19 cellular contexts compared by ENCODE assay signal in genomic region chr2:234745347-234745746, GRCh38.
A peak's percentile ranks its signal among the peaks of the same experiment; 100 is the strongest.
DNase-seq lines count a peak whose midpoint lies in the region; FAIRE-seq and TF ChIP-seq lines count a peak whose summit lies in the region.
"Had no signal": no experiment of that assay in that cellular context is flagged by ENCODE, and none has a peak within 500 bp of the region (broad histone marks: within the 10 kb centered on the region; RNA-seq: fewer than 3 reads in every experiment).

No MANE protein-coding gene starts in this region.

- H3K9ac ChIP-seq in endothelial cell of umbilical vein (replicated peaks; ENCODE audit: extremely low read depth, insufficient read depth, low read length), result no peak overlapping the region

- peak; percentile 40 for FAIRE-seq in endothelial cell of umbilical vein (lab: Jason Lieb, UNC)
- FAIRE-seq: GM18507 had no signal

- no peak overlapping the region for H3K4me3 ChIP-seq in GM12865 (ENCODE audit: low read depth, low read length)
- H3K4me3 ChIP-seq in LNCaP clone FGC (ENCODE audit: low read depth, low read length), result no peak overlapping the region
- no peak overlapping the region for H3K4me3 ChIP-seq in endothelial cell of umbilical vein (replicated peaks in 1 of 3; ENCODE audit: insufficient read depth in 1 of 3, low read depth in 1 of 3, low read length in 3 of 3)

- no peak for TF ChIP-seq POLR2A in endothelial cell of umbilical vein (IDR thresholded peaks at IDR 0.05; ENCODE audit: low read depth, low read length)

- dilution Hi-C loops in endothelial cell of umbilical vein (cut with MboI; ENCODE audit: extremely low pct_ligation_motif_present, low sequenced_read_pairs), result no loop called here

- no peak overlapping the region for H3K27ac ChIP-seq in endothelial cell of umbilical vein (ENCODE audit: insufficient read depth, low read depth, low read length)

- no peaks in the 10 kb centered on the region for H3K9me1 ChIP-seq in endothelial cell of umbilical vein (replicated peaks; ENCODE audit: control insufficient read depth, extremely low read depth, insufficient read depth, low read length)

- H3K9me3 Mint-ChIP-seq in neural crest cell, result peaks cover 18% of the 10 kb centered on the region
- H3K9me3 Mint-ChIP-seq: activated CD4-positive, alpha-beta T cell treated with anti-CD3 and anti-CD28 coated beads, Interleukin-2, amount 10 ng/mL, durations not matched to agents 7 days and 5 days; activated T-cell treated with anti-CD3 and anti-CD28 coated beads, Interleukin-2, amount 50 U/mL, for 4 hours; stimulated activated naive CD8-positive, alpha-beta T cell treated with anti-CD3 and anti-CD28 coated beads, Interleukin-15, Interleukin-2, amounts not matched to agents 100 ng/mL and 50 ng/mL, for 24 hours had no signal

- H3K9me3 ChIP-seq in endothelial cell of umbilical vein (replicated peaks; ENCODE audit: control insufficient read depth, insufficient read depth, low read length), result no peaks in the 10 kb centered on the region

- DNase-seq in GM12865 (ENCODE audit: low read depth) (no peak), LNCaP clone FGC (ENCODE audit: low read depth) (no peak), endothelial cell of umbilical vein (ENCODE audit: low read depth, low spot score) (no peak), neural crest cell (ENCODE audit: low read depth, low spot score) (no peak), NCI-H1092 (lab: John Stamatoyannopoulos, UW) (no peak), DMS79 treated with DMSO at 0.1 percent for 48 hours (lab: John Stamatoyannopoulos, UW) (no peak), HPDE6-E6E7 (ENCODE audit: extremely low spot score) (no peak)
- DNase-seq: activated CD4-positive, alpha-beta T cell treated with anti-CD3 and anti-CD28 coated beads, Interleukin-2, amount 10 ng/mL, durations not matched to agents 7 days and 5 days; activated naive CD8-positive, alpha-beta T cell treated with anti-CD3 and anti-CD28 coated beads, Interleukin-2, amount 10 ng/mL, durations not matched to agents 7 days and 5 days; activated T-cell treated with anti-CD3 and anti-CD28 coated beads, Interleukin-2, amount 50 U/mL, for 4 hours; CD4-positive, CD25-positive, alpha-beta regulatory T cell; erythroblast; GDM1; left colon; NCI-H2107; NCI-H774; posterior cingulate gyrus had no signal

- H4K20me1 ChIP-seq in endothelial cell of umbilical vein (replicated peaks; ENCODE audit: control insufficient read depth, extremely low read depth, insufficient read depth, low read length), result no peaks in the 10 kb centered on the region

- no peaks in the 10 kb centered on the region for H3K4me1 ChIP-seq in endothelial cell of umbilical vein (ENCODE audit: control insufficient read depth, extremely low read depth, insufficient read depth, low read length)

- peaks cover 9% of the 10 kb centered on the region for H3K36me3 Mint-ChIP-seq in neural crest cell (ENCODE audit: low read depth)
- H3K36me3 Mint-ChIP-seq: activated naive CD8-positive, alpha-beta T cell treated with anti-CD3 and anti-CD28 coated beads, Interleukin-2, amount 10 ng/mL, durations not matched to agents 7 days and 5 days; CD4-positive, CD25-positive, alpha-beta regulatory T cell had no signal

- no peaks in the 10 kb centered on the region for H3K36me3 ChIP-seq in endothelial cell of umbilical vein (ENCODE audit: control insufficient read depth in 2 of 2, extremely low read depth in 1 of 2, insufficient read depth in 2 of 2, low read length in 2 of 2)

- H3K27ac Mint-ChIP-seq in neural crest cell (ENCODE audit: unreplicated experiment), result no peak overlapping the region
- H3K27ac Mint-ChIP-seq: activated CD4-positive, alpha-beta T cell treated with anti-CD3 and anti-CD28 coated beads, Interleukin-2, amount 10 ng/mL, durations not matched to agents 7 days and 5 days; activated naive CD8-positive, alpha-beta T cell treated with anti-CD3 and anti-CD28 coated beads, Interleukin-2, amount 10 ng/mL, durations not matched to agents 7 days and 5 days; CD4-positive, CD25-positive, alpha-beta regulatory T cell; stimulated activated naive CD8-positive, alpha-beta T cell treated with anti-CD3 and anti-CD28 coated beads, Interleukin-15, Interleukin-2, amounts not matched to agents 100 ng/mL and 50 ng/mL, for 24 hours had no signal

- H2AFZ ChIP-seq in endothelial cell of umbilical vein (ENCODE audit: low read depth, low read length), result no peak overlapping the region

- intact Hi-C loops in endothelial cell of umbilical vein (cut with micrococcal nuclease), result loop anchor here (10.0 kb wide), 1 partner anchor 191 kb away; no protein-coding TSS in a partner anchor

- peaks cover 0 to 8% of the 10 kb centered on the region in 2 experiments for H3K27me3 ChIP-seq in endothelial cell of umbilical vein (ENCODE audit: control insufficient read depth in 2 of 2, insufficient read depth in 2 of 2, low read length in 2 of 2)

- no peaks in the 10 kb centered on the region for H3K79me2 ChIP-seq in endothelial cell of umbilical vein (ENCODE audit: control insufficient read depth, insufficient read depth, low read length)

- H3K4me3 Mint-ChIP-seq in neural crest cell, result no peak overlapping the region
- H3K4me3 Mint-ChIP-seq: activated CD4-positive, alpha-beta T cell treated with anti-CD3 and anti-CD28 coated beads, Interleukin-2, amount 10 ng/mL, durations not matched to agents 7 days and 5 days; activated naive CD8-positive, alpha-beta T cell treated with anti-CD3 and anti-CD28 coated beads, Interleukin-2, amount 10 ng/mL, durations not matched to agents 7 days and 5 days; activated T-cell treated with anti-CD3 and anti-CD28 coated beads, Interleukin-2, amount 50 U/mL, for 4 hours; CD4-positive, CD25-positive, alpha-beta regulatory T cell; stimulated activated naive CD8-positive, alpha-beta T cell treated with anti-CD3 and anti-CD28 coated beads, Interleukin-15, Interleukin-2, amounts not matched to agents 100 ng/mL and 50 ng/mL, for 24 hours had no signal

- POLR2A ChIA-PET in endothelial cell of umbilical vein (lab: Charles Lee), result no interaction called here

- H3K4me1 Mint-ChIP-seq in neural crest cell, result peaks cover 6% of the 10 kb centered on the region
- H3K4me1 Mint-ChIP-seq: activated CD4-positive, alpha-beta T cell treated with anti-CD3 and anti-CD28 coated beads, Interleukin-2, amount 10 ng/mL, durations not matched to agents 7 days and 5 days; activated naive CD8-positive, alpha-beta T cell treated with anti-CD3 and anti-CD28 coated beads, Interleukin-2, amount 10 ng/mL, durations not matched to agents 7 days and 5 days; CD4-positive, CD25-positive, alpha-beta regulatory T cell had no signal

- no peak overlapping the region for H3K4me2 ChIP-seq in endothelial cell of umbilical vein (ENCODE audit: insufficient read depth, low read length)

- no TSS peak for BruUV-seq in endothelial cell of umbilical vein (replicated peaks; lab: Mats Ljungman, UMichigan)

- TF ChIP-seq CTCF in GM12865 (IDR thresholded peaks at IDR 0.05; ENCODE audit: insufficient read depth, low read depth, low read length, missing control alignments) (peak; percentile 17), LNCaP clone FGC (IDR thresholded peaks at IDR 0.05; ENCODE audit: control insufficient read depth, extremely low read depth, insufficient read depth) (peak; percentile 24), endothelial cell of umbilical vein (IDR thresholded peaks at IDR 0.05; ENCODE audit: extremely low read depth in 1 of 2, insufficient read depth in 1 of 2, low read depth in 1 of 2, low read length in 2 of 2) (peak; percentile 8 to 13), neural crest cell (conservative IDR thresholded peaks at IDR 0.05) (peak; percentile 37)

- CTCF ChIA-PET in endothelial cell of umbilical vein (lab: Charles Lee), result interaction anchor here (0.8 to 1.2 kb wide), 5 partner anchors 9 to 372 kb away, joined by 3 read pairs; no protein-coding TSS in a partner anchor

- H3K27me3 Mint-ChIP-seq in neural crest cell (ENCODE audit: low read depth), result no peaks in the 10 kb centered on the region

TF ChIP-seq in endothelial cell of umbilical vein, 7 proteins besides CTCF, POLR2A, EP300 and RAD21:
- no peak for TF ChIP-seq JUN (IDR thresholded peaks at IDR 0.05; ENCODE audit: borderline replicate concordance, insufficient read depth, insufficient read length, low read depth)
- no peak for TF ChIP-seq POLR2AphosphoS5 (IDR thresholded peaks at IDR 0.05; ENCODE audit: insufficient read depth, low read depth, low read length)
- no peak for TF ChIP-seq EZH2 (IDR thresholded peaks at IDR 0.05; ENCODE audit: borderline replicate concordance, low read depth, low read length, severe bottlenecking)
- no peak for TF ChIP-seq GATA2 (IDR thresholded peaks at IDR 0.05; ENCODE audit: insufficient read depth, insufficient read length, low read depth, low read length)
- TF ChIP-seq FOS (IDR thresholded peaks at IDR 0.05; ENCODE audit: borderline replicate concordance, insufficient read depth, low read length), result no peak
- no peak for TF ChIP-seq MAX (IDR thresholded peaks at IDR 0.05; ENCODE audit: insufficient read depth, insufficient read length)
- no peak for TF ChIP-seq MYC (IDR thresholded peaks at IDR 0.05; ENCODE audit: low read depth, low read length)
